1 cellular context compared by ENCODE assay signal in the genomic region with DNA sequence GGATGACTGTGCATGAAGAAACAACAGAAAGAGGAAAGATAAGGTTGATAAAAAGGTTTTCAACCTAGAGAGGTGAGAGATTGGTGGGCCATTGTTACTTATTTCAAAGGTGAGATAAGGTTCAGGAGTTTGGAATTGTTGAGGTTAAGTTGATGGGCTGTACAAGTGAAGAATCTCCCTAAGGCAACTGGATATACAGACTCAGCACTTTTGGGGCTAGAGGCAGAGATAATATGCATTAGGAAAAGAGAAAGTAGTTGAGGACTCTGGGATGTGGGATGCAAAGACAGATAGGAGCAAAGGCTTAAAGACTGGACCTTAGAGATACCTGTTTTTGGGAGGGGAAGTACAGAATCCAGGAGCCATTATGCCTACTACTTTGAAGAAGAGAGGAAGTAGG.
A peak's percentile ranks its signal among the peaks of the same experiment; 100 is the strongest.
TF ChIP-seq lines count a peak whose summit lies in the region.

No MANE protein-coding gene starts in this region.

TF ChIP-seq in HepG2, 621 proteins besides CTCF, POLR2A, EP300 and RAD21:
- TF ChIP-seq MAFK (conservative IDR thresholded peaks at IDR 0.05 in 1 of 2, IDR thresholded peaks at IDR 0.05 in 1 of 2; ENCODE audit: low read length in 2 of 2) (peak; percentile 59 to 63), TSC22D2 (CRISPR knock-in tag; IDR thresholded peaks at IDR 0.05; ENCODE audit: borderline replicate concordance) (no peak), ZNF180 (CRISPR knock-in tag; IDR thresholded peaks at IDR 0.05; ENCODE audit: borderline replicate concordance, low read depth) (no peak), ZFP36L1 (CRISPR knock-in tag; IDR thresholded peaks at IDR 0.05) (no peak), MAFF (IDR thresholded peaks at IDR 0.05; ENCODE audit: low read depth, low read length) (0 out of 2 replicates have a peak, but pooled peaks have one; percentile 35)
